ENCODE assay signal across 28 cellular contexts in the genomic region with DNA sequence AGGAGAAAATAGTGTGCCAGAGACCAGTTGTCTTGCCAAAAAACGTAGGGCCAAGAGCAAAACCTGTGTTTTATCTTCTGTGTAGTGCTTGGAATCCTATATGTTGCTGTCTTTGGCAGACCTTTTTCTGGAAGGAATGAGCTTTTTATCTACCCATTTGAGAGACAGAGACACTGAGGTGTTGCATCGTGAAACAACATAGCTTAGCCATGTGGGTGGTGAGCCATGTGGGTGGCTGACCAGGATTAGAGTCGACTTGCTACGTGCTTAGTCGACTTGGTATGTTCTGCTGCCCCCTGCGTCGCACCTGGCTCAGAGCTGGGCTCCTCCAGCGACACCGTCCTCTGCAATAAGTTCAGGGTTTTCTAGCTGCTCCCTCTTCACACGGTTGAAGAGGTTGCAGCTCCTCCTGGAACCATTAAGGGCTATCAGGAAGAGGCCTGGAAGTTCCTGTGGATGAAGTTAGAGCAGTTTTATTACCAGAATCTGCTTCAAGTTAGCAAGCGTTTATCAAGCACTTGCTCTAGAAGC.
"Had no signal": no experiment of that assay in that cellular context is flagged by ENCODE, and none has a peak within 500 bp of the region (broad histone marks: within the 10 kb centered on the region; RNA-seq: fewer than 3 reads in every experiment).

No MANE protein-coding gene starts in this region.

- H3K4me3 ChIP-seq: esophagus squamous epithelium, ovary, prostate gland, sigmoid colon, thoracic aorta had no signal

- H3K27me3 Mint-ChIP-seq: stimulated activated naive CD8-positive, alpha-beta T cell treated with anti-CD3 and anti-CD28 coated beads, Interleukin-15, Interleukin-2, amounts not matched to agents 100 ng/mL and 50 ng/mL, for 24 hours had no signal

- DNase-seq: activated CD4-positive, alpha-beta T cell treated with anti-CD3 and anti-CD28 coated beads for 1 hour; activated CD4-positive, alpha-beta T cell treated with anti-CD3 and anti-CD28 coated beads, Interleukin-2, amount 50 U/mL, for 1 hour; activated naive CD4-positive, alpha-beta T cell treated with Interleukin-2 at 50 U/mL for 16 hours; activated T-cell treated with anti-CD3 and anti-CD28 coated beads for 4 hours; activated T-cell treated with anti-CD3 and anti-CD28 coated beads, Interleukin-2, amount 50 U/mL, for 72 hours; anterior cingulate cortex; esophagus squamous epithelium; foreskin melanocyte; kidney; left colon; mammary epithelial cell; naive thymus-derived CD4-positive, alpha-beta T cell; ovary; retina; sigmoid colon; small intestine; stimulated activated CD4-positive, alpha-beta T cell treated with anti-CD3 and anti-CD28 coated beads, Interleukin-4, amount 100 ng/mL, for 24 hours; T-helper 17 cell; T1000 had no signal

- H3K36me3 ChIP-seq: esophagus squamous epithelium, ovary, prostate gland, sigmoid colon, thoracic aorta had no signal

- ATAC-seq: activated T-cell treated with anti-CD3 and anti-CD28 coated beads, Interleukin-2, amount 50 U/mL, for 72 hours; left colon; naive thymus-derived CD4-positive, alpha-beta T cell; SK-N-SH treated with all-trans-retinoic acid at 6 μM for 48 hours; T-helper 17 cell had no signal

- H3K4me1 Mint-ChIP-seq: central memory CD8-positive, alpha-beta T cell; naive thymus-derived CD4-positive, alpha-beta T cell; stimulated activated effector memory CD8-positive, alpha-beta T cell treated with anti-CD3 and anti-CD28 coated beads, Interleukin-12 subunit alpha, Interleukin-12 subunit beta, amount 100 ng/mL, for 72 hours had no signal

- H3K9me3 ChIP-seq: esophagus squamous epithelium, ovary, prostate gland, sigmoid colon, thoracic aorta had no signal

- H3K36me3 Mint-ChIP-seq: activated naive CD8-positive, alpha-beta T cell; mesothelial cell of epicardium; naive thymus-derived CD4-positive, alpha-beta T cell; stimulated activated effector memory CD8-positive, alpha-beta T cell treated with anti-CD3 and anti-CD28 coated beads, Interleukin-12 subunit alpha, Interleukin-12 subunit beta, amount 100 ng/mL, for 72 hours had no signal

- H3K27me3 ChIP-seq: ovary, sigmoid colon had no signal

- H3K4me3 Mint-ChIP-seq: activated naive CD8-positive, alpha-beta T cell; activated T-cell treated with anti-CD3 and anti-CD28 coated beads, Interleukin-2, amount 50 U/mL, for 72 hours; central memory CD8-positive, alpha-beta T cell; dendritic cell treated with granulocyte-macrophage colony-stimulating factor and Interleukin-4, amounts not matched to agents 40 ng/mL and 50 ng/mL, for 4 days; mesothelial cell of epicardium; naive thymus-derived CD4-positive, alpha-beta T cell; stimulated activated effector memory CD8-positive, alpha-beta T cell treated with anti-CD3 and anti-CD28 coated beads, Interleukin-12 subunit alpha, Interleukin-12 subunit beta, amount 100 ng/mL, for 72 hours; stimulated activated naive CD8-positive, alpha-beta T cell treated with anti-CD3 and anti-CD28 coated beads, Interleukin-15, Interleukin-2, amounts not matched to agents 100 ng/mL and 50 ng/mL, for 24 hours; T-helper 17 cell had no signal

- H3K27ac Mint-ChIP-seq: activated naive CD8-positive, alpha-beta T cell; activated T-cell treated with anti-CD3 and anti-CD28 coated beads, Interleukin-2, amount 50 U/mL, for 72 hours; dendritic cell treated with granulocyte-macrophage colony-stimulating factor and Interleukin-4, amounts not matched to agents 40 ng/mL and 50 ng/mL, for 4 days; mesothelial cell of epicardium; naive thymus-derived CD4-positive, alpha-beta T cell; stimulated activated effector memory CD8-positive, alpha-beta T cell treated with anti-CD3 and anti-CD28 coated beads, Interleukin-12 subunit alpha, Interleukin-12 subunit beta, amount 100 ng/mL, for 72 hours; stimulated activated naive CD8-positive, alpha-beta T cell treated with anti-CD3 and anti-CD28 coated beads, Interleukin-15, Interleukin-2, amounts not matched to agents 100 ng/mL and 50 ng/mL, for 24 hours; T-helper 17 cell had no signal

- H3K4me1 ChIP-seq: esophagus squamous epithelium, prostate gland, sigmoid colon had no signal

- H3K9me3 Mint-ChIP-seq: activated T-cell treated with anti-CD3 and anti-CD28 coated beads, Interleukin-2, amount 50 U/mL, for 72 hours; central memory CD8-positive, alpha-beta T cell; dendritic cell treated with granulocyte-macrophage colony-stimulating factor and Interleukin-4, amounts not matched to agents 40 ng/mL and 50 ng/mL, for 4 days; mesothelial cell of epicardium; naive thymus-derived CD4-positive, alpha-beta T cell; stimulated activated effector memory CD8-positive, alpha-beta T cell treated with anti-CD3 and anti-CD28 coated beads, Interleukin-12 subunit alpha, Interleukin-12 subunit beta, amount 100 ng/mL, for 72 hours; stimulated activated naive CD8-positive, alpha-beta T cell treated with anti-CD3 and anti-CD28 coated beads, Interleukin-15, Interleukin-2, amounts not matched to agents 100 ng/mL and 50 ng/mL, for 24 hours had no signal

- H3K27ac ChIP-seq: esophagus squamous epithelium, ovary, prostate gland, sigmoid colon, thoracic aorta had no signal
